8 cellular contexts compared by ENCODE assay signal in genomic region chr5:14250778-14251711, GRCh38.
DNase-seq lines count a peak whose midpoint lies in the region; ATAC-seq, FAIRE-seq and TF ChIP-seq lines count a peak whose summit lies in the region.

No MANE protein-coding gene starts in this region.

- peak; percentile 29 for DNase-seq in SKM-1 (lab: John Stamatoyannopoulos, UW; ENCODE audit: unreplicated experiment)
- no peak for DNase-seq in osteocyte (ENCODE audit: extremely low spot score, unreplicated experiment)
- no peak for DNase-seq in germinal center (ENCODE audit: low spot score)
- no peak for DNase-seq in HPDE6-E6E7 (ENCODE audit: extremely low spot score)
- no peak for DNase-seq in GM12891 (ENCODE audit: insufficient read length, low spot score)

- no peak for TF ChIP-seq CTCF in osteocyte (IDR thresholded peaks at IDR 0.05)

- H3K36me3 Mint-ChIP-seq in osteocyte (ENCODE audit: unreplicated experiment) = peaks cover 3% of the 10 kb centered on the region

- no peak overlapping the region for H3K4me3 Mint-ChIP-seq in osteocyte (ENCODE audit: unreplicated experiment)

- H3K27me3 Mint-ChIP-seq in osteocyte (ENCODE audit: unreplicated experiment) = no peaks in the 10 kb centered on the region

- no peak for FAIRE-seq in GM12891 (lab: Jason Lieb, UNC)

- H3K4me1 Mint-ChIP-seq in osteocyte (ENCODE audit: unreplicated experiment) = peaks cover 66% of the 10 kb centered on the region

- peak overlapping the region; percentile 79 for H3K27ac Mint-ChIP-seq in osteocyte (ENCODE audit: unreplicated experiment)

- peaks cover 3% of the 10 kb centered on the region for H3K9me3 Mint-ChIP-seq in osteocyte (ENCODE audit: unreplicated experiment)

- ATAC-seq in GM18870 (IDR thresholded peaks at IDR 0.05; ENCODE audit: unreplicated experiment) = peak; percentile 50
- ATAC-seq in HG02759 (IDR thresholded peaks at IDR 0.05; ENCODE audit: unreplicated experiment) = peak; percentile 49
- no peak for ATAC-seq in GM18907 (IDR thresholded peaks at IDR 0.05; ENCODE audit: unreplicated experiment)

- no peak for TF ChIP-seq POLR2A in GM12891 (IDR thresholded peaks at IDR 0.05; ENCODE audit: low read depth, low read length)

TF ChIP-seq in GM12891, 5 proteins besides CTCF, POLR2A, EP300 and RAD21:
- TF ChIP-seq TAF1 (IDR thresholded peaks at IDR 0.05; ENCODE audit: low read depth, low read length) (no peak), SPI1 (IDR thresholded peaks at IDR 0.05; ENCODE audit: low read depth, low read length) (no peak), PAX5 (IDR thresholded peaks at IDR 0.05; ENCODE audit: insufficient read depth, low read length, severe bottlenecking) (no peak), POU2F2 (IDR thresholded peaks at IDR 0.05; ENCODE audit: low read depth, low read length) (no peak), POLR2AphosphoS5 (IDR thresholded peaks at IDR 0.05; ENCODE audit: low read depth, low read length) (no peak)
